16 cellular contexts compared by ENCODE assay signal in the genomic region with DNA sequence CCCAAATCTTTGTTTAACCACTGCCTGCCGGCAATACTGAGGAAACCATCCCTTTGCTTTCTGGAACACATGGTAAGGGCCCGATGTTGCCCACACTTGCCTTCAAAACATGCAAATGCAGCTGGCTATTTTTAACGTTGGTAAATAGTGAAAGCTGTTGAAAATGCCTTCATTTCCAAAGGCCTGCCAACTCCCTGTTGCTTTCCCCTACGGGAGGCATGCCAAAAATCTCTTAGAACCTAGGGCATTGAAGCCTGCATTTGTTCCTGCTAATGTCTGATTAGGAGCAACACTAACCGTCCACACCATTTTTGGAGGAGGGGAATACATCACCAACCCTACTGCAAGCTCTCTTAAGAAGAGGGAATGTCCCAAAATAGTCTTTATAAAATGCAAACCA.
A peak's percentile ranks its signal among the peaks of the same experiment; 100 is the strongest.
DNase-seq lines count a peak whose midpoint lies in the region; ATAC-seq, FAIRE-seq and TF ChIP-seq lines count a peak whose summit lies in the region.
"Had no signal": no experiment of that assay in that cellular context is flagged by ENCODE, and none has a peak within 500 bp of the region (broad histone marks: within the 10 kb centered on the region; RNA-seq: fewer than 3 reads in every experiment).

No MANE protein-coding gene starts in this region.

- no peak overlapping the region for H3K4me3 ChIP-seq in pancreas
- H3K4me3 ChIP-seq: GM12878, mucosa of descending colon had no signal

- intact Hi-C loops in pancreas (cut with DNase I): no loop called here

- POLR2A ChIA-PET in activated CD4-positive, alpha-beta T cell treated with anti-CD3 and anti-CD28 coated beads, Interleukin-2, amount 10 ng/mL, durations not matched to agents 7 days and 5 days (lab: Charles Lee): no interaction called here

- H3K4me1 ChIP-seq in pancreas: peaks cover 8 to 16% (median 12%) of the 10 kb centered on the region in 3 donors

- TF ChIP-seq CTCF in pancreas (IDR thresholded peaks at IDR 0.05): no peak

- H3K4me3 Mint-ChIP-seq in activated CD4-positive, alpha-beta T cell treated with anti-CD3 and anti-CD28 coated beads, Interleukin-2, amount 10 ng/mL, durations not matched to agents 7 days and 5 days: no peak overlapping the region
- H3K4me3 Mint-ChIP-seq: activated B cell treated with CpG ODN at 0.5 μM for 24 hours had no signal

- in situ Hi-C loops in G401 (cut with HindIII; ENCODE audit: low sequenced_read_pairs): no loop called here

- no peaks in the 10 kb centered on the region for H3K36me3 ChIP-seq in pancreas

- ATAC-seq in pancreas (peak; percentile 65 to 84 (median 78)), HG03521 (IDR thresholded peaks at IDR 0.05; ENCODE audit: unreplicated experiment) (no peak)
- ATAC-seq: activated naive CD4-positive, alpha-beta T cell treated with anti-CD3 and anti-CD28 coated beads, Interleukin-2, amount 50 U/mL, for 72 hours; GM12878; mucosa of descending colon had no signal

- CTCF ChIA-PET in activated CD4-positive, alpha-beta T cell treated with anti-CD3 and anti-CD28 coated beads, Interleukin-2, amount 10 ng/mL, durations not matched to agents 7 days and 5 days (lab: Charles Lee): interaction anchor here (0.6 kb wide), 1 partner anchor 34 kb away, joined by 3 read pairs; no protein-coding TSS in a partner anchor

- 10 to 13% methylated on average over 5 of the region's 5 CpGs for WGBS in pancreas, 2 donors

- DNase-seq in G401 (ENCODE audit: low spot score) (peak; percentile 97), NCI-H345 treated with DMSO at 0.1 percent for 48 hours (lab: John Stamatoyannopoulos, UW; ENCODE audit: unreplicated experiment) (peak; percentile 83), globus pallidus (ENCODE audit: low spot score) (peak; percentile 26), pancreas (peak in 2 of 6 donors; percentile 28 to 40), T-helper 1 cell (no peak), NCI-H1930 (lab: John Stamatoyannopoulos, UW) (no peak)
- DNase-seq in activated CD4-positive, alpha-beta T cell treated with anti-CD3 and anti-CD28 coated beads, Interleukin-2, amount 10 ng/mL, durations not matched to agents 7 days and 5 days: no peak
- DNase-seq: activated B cell treated with CpG ODN at 0.5 μM for 24 hours; activated CD8-positive, alpha-beta memory T cell treated with anti-CD3 and anti-CD28 coated beads, Interleukin-2, amount 50 U/mL, for 48 hours; AML-193; erythroblast; IMR-90; mucosa of descending colon had no signal

- H3K4me1 Mint-ChIP-seq in activated CD4-positive, alpha-beta T cell treated with anti-CD3 and anti-CD28 coated beads, Interleukin-2, amount 10 ng/mL, durations not matched to agents 7 days and 5 days: no peaks in the 10 kb centered on the region
- H3K4me1 Mint-ChIP-seq: activated B cell treated with CpG ODN at 0.5 μM for 24 hours had no signal

- H3K27me3 ChIP-seq in pancreas: no peaks in the 10 kb centered on the region

- no peak overlapping the region for H3K27ac Mint-ChIP-seq in activated CD4-positive, alpha-beta T cell treated with anti-CD3 and anti-CD28 coated beads, Interleukin-2, amount 10 ng/mL, durations not matched to agents 7 days and 5 days
- H3K27ac Mint-ChIP-seq: activated B cell treated with CpG ODN at 0.5 μM for 24 hours; activated naive CD4-positive, alpha-beta T cell treated with anti-CD3 and anti-CD28 coated beads, Interleukin-2, amount 50 U/mL, for 72 hours had no signal

- H3K9me3 ChIP-seq in pancreas: no peaks in the 10 kb centered on the region
- H3K9me3 ChIP-seq: mucosa of descending colon had no signal

- H3K27ac ChIP-seq in pancreas: peak overlapping the region in 1 of 4 donors; percentile 56

- no peaks in the 10 kb centered on the region for H3K36me3 Mint-ChIP-seq in activated CD4-positive, alpha-beta T cell treated with anti-CD3 and anti-CD28 coated beads, Interleukin-2, amount 10 ng/mL, durations not matched to agents 7 days and 5 days (ENCODE audit: low read depth)
- H3K36me3 Mint-ChIP-seq: activated naive CD4-positive, alpha-beta T cell treated with anti-CD3 and anti-CD28 coated beads, Interleukin-2, amount 50 U/mL, for 72 hours had no signal

- no peaks in the 10 kb centered on the region for H3K27me3 Mint-ChIP-seq in activated CD4-positive, alpha-beta T cell treated with anti-CD3 and anti-CD28 coated beads, Interleukin-2, amount 10 ng/mL, durations not matched to agents 7 days and 5 days
- H3K27me3 Mint-ChIP-seq: activated B cell treated with CpG ODN at 0.5 μM for 24 hours had no signal

- peaks cover 3% of the 10 kb centered on the region for H3K9me3 Mint-ChIP-seq in activated CD4-positive, alpha-beta T cell treated with anti-CD3 and anti-CD28 coated beads, Interleukin-2, amount 10 ng/mL, durations not matched to agents 7 days and 5 days
- H3K9me3 Mint-ChIP-seq: activated B cell treated with CpG ODN at 0.5 μM for 24 hours had no signal

- no peak for FAIRE-seq in pancreas (lab: Jason Lieb, UNC)
- FAIRE-seq: GM12878 had no signal

Comparison
In these comparisons a context has a peak if more than half of its experiments do, and no peak if none do; other contexts are left out.
1. DNase-seq: peak in G401 (single experiment), NCI-H345 treated with DMSO at 0.1 percent for 48 hours (single experiment) and globus pallidus (single experiment); none in T-helper 1 cell (0 of 5), activated CD4-positive, alpha-beta T cell treated with anti-CD3 and anti-CD28 coated beads, Interleukin-2, amount 10 ng/mL, durations not matched to agents 7 days and 5 days (single experiment) and NCI-H1930 (0 of 2).